Comparison of ENCODE assay signal across 8 cellular contexts in genomic region chr6:131061041-131061770, GRCh38. TPM values are rescaled to one million over a fixed set of nuclear protein-coding genes. Genes with fewer than 3 reads are reported as not detected.
DNase-seq lines count a peak whose midpoint lies in the region; ATAC-seq and TF ChIP-seq lines count a peak whose summit lies in the region.

No MANE protein-coding gene starts in this region.

- H3K27ac Mint-ChIP-seq in neural progenitor cell: no peak overlapping the region

- no peak overlapping the region for H3K9ac ChIP-seq in neural progenitor cell

- no peak overlapping the region for H3K27ac ChIP-seq in neural progenitor cell

- peaks cover 24% of the 10 kb centered on the region for H3F3A ChIP-seq in neural progenitor cell (ENCODE audit: low read depth)

- H3K36me3 Mint-ChIP-seq in neural progenitor cell: peaks cover 11% of the 10 kb centered on the region

- peak overlapping the region; percentile 91 for H3K4me2 ChIP-seq in neural progenitor cell

- TF ChIP-seq CTCF in neural progenitor cell (IDR thresholded peaks at IDR 0.05): no peak

- H3K4me1 ChIP-seq in neural progenitor cell: peaks cover 13% of the 10 kb centered on the region

- peak; percentile 29 for ATAC-seq in GM18907 (IDR thresholded peaks at IDR 0.05; ENCODE audit: unreplicated experiment)

- H2AFZ ChIP-seq in neural progenitor cell (replicated peaks): no peak overlapping the region

- peaks cover 17% of the 10 kb centered on the region for H3K9me3 Mint-ChIP-seq in neural progenitor cell

- no peaks in the 10 kb centered on the region for H3K27me3 Mint-ChIP-seq in neural progenitor cell (ENCODE audit: insufficient read depth, low read depth)

- DNase-seq in M059J (ENCODE audit: low read depth) (peak; percentile 63), dermis blood vessel endothelial cell (peak; percentile 12), neural progenitor cell (ENCODE audit: low spot score) (peak; percentile 44), UCSD-AML1 (lab: John Stamatoyannopoulos, UW; ENCODE audit: unreplicated experiment) (no peak), NCI-H748 treated with DMSO at 0.1 percent for 48 hours (lab: John Stamatoyannopoulos, UW) (no peak), NCI-H526 treated with DMSO at 0.1 percent for 48 hours (lab: John Stamatoyannopoulos, UW) (no peak), NCI-H1436 (lab: John Stamatoyannopoulos, UW) (no peak)

- H3K27me3 ChIP-seq in neural progenitor cell: peaks cover 16% of the 10 kb centered on the region

- H4K20me1 ChIP-seq in neural progenitor cell (ENCODE audit: low read depth): peaks cover 8% of the 10 kb centered on the region

- peaks cover 23% of the 10 kb centered on the region for H3K4me1 Mint-ChIP-seq in neural progenitor cell

- H3K36me3 ChIP-seq in neural progenitor cell: no peaks in the 10 kb centered on the region

- peaks cover 60% of the 10 kb centered on the region for H3K79me2 ChIP-seq in neural progenitor cell (ENCODE audit: low read depth)

- no peaks in the 10 kb centered on the region for H3K9me3 ChIP-seq in neural progenitor cell (ENCODE audit: low read depth)

- peak overlapping the region; percentile 93 for H3K4me3 Mint-ChIP-seq in neural progenitor cell

- peak overlapping the region; percentile 73 for H3K4me3 ChIP-seq in neural progenitor cell

RNA-seq across cellular contexts. Expression of gene EPB41L2, which starts 1.8 kb away (rescaled TPM):
- 36.1 and 43.0 TPM in 2 replicates for total RNA-seq in M059J (2014; rRNA removed; shearing (Covaris generic))
- total RNA-seq in dermis blood vessel endothelial cell: 94.4 and 200 TPM in 2 replicates
- 39.8 and 61.8 TPM in 2 replicates for total RNA-seq in neural progenitor cell (ENCODE audit: low replicate concordance)

Comparison
In these comparisons a context has a peak if more than half of its experiments do, and no peak if none do; other contexts are left out.
1. DNase-seq: peak in M059J (single experiment), dermis blood vessel endothelial cell (single experiment) and neural progenitor cell (single experiment); none in UCSD-AML1 (single experiment), NCI-H748 treated with DMSO at 0.1 percent for 48 hours (single experiment), NCI-H526 treated with DMSO at 0.1 percent for 48 hours (single experiment) and NCI-H1436 (single experiment).